1 cellular context compared by ENCODE assay signal in the genomic region with DNA sequence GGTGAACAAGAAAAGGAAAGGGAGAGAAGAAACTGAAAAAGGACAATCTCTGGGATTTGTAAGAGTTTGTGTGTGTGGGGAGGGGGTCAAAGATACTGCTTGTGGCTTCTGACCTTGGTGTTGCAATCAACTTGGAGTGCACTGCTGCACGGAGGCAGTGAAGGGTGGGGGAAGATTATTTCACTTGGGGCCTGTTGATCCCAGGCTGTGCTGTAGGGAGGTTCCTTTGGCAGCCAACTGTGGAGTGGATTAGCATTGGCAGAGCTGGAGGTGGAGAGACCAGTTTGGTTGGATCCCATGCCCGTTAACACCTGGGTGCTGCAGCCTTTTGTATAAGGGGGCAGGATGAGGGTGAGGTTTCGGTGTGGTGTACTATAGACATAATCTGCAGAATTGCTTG.
TF ChIP-seq lines count a peak whose summit lies in the region.

No MANE protein-coding gene starts in this region.

TF ChIP-seq in GM23338, 12 proteins besides CTCF, POLR2A, EP300 and RAD21 (continued from another document):
- no peak for TF ChIP-seq STAT1 (IDR thresholded peaks at IDR 0.05; ENCODE audit: unreplicated experiment)
- TF ChIP-seq, protein P1, sequence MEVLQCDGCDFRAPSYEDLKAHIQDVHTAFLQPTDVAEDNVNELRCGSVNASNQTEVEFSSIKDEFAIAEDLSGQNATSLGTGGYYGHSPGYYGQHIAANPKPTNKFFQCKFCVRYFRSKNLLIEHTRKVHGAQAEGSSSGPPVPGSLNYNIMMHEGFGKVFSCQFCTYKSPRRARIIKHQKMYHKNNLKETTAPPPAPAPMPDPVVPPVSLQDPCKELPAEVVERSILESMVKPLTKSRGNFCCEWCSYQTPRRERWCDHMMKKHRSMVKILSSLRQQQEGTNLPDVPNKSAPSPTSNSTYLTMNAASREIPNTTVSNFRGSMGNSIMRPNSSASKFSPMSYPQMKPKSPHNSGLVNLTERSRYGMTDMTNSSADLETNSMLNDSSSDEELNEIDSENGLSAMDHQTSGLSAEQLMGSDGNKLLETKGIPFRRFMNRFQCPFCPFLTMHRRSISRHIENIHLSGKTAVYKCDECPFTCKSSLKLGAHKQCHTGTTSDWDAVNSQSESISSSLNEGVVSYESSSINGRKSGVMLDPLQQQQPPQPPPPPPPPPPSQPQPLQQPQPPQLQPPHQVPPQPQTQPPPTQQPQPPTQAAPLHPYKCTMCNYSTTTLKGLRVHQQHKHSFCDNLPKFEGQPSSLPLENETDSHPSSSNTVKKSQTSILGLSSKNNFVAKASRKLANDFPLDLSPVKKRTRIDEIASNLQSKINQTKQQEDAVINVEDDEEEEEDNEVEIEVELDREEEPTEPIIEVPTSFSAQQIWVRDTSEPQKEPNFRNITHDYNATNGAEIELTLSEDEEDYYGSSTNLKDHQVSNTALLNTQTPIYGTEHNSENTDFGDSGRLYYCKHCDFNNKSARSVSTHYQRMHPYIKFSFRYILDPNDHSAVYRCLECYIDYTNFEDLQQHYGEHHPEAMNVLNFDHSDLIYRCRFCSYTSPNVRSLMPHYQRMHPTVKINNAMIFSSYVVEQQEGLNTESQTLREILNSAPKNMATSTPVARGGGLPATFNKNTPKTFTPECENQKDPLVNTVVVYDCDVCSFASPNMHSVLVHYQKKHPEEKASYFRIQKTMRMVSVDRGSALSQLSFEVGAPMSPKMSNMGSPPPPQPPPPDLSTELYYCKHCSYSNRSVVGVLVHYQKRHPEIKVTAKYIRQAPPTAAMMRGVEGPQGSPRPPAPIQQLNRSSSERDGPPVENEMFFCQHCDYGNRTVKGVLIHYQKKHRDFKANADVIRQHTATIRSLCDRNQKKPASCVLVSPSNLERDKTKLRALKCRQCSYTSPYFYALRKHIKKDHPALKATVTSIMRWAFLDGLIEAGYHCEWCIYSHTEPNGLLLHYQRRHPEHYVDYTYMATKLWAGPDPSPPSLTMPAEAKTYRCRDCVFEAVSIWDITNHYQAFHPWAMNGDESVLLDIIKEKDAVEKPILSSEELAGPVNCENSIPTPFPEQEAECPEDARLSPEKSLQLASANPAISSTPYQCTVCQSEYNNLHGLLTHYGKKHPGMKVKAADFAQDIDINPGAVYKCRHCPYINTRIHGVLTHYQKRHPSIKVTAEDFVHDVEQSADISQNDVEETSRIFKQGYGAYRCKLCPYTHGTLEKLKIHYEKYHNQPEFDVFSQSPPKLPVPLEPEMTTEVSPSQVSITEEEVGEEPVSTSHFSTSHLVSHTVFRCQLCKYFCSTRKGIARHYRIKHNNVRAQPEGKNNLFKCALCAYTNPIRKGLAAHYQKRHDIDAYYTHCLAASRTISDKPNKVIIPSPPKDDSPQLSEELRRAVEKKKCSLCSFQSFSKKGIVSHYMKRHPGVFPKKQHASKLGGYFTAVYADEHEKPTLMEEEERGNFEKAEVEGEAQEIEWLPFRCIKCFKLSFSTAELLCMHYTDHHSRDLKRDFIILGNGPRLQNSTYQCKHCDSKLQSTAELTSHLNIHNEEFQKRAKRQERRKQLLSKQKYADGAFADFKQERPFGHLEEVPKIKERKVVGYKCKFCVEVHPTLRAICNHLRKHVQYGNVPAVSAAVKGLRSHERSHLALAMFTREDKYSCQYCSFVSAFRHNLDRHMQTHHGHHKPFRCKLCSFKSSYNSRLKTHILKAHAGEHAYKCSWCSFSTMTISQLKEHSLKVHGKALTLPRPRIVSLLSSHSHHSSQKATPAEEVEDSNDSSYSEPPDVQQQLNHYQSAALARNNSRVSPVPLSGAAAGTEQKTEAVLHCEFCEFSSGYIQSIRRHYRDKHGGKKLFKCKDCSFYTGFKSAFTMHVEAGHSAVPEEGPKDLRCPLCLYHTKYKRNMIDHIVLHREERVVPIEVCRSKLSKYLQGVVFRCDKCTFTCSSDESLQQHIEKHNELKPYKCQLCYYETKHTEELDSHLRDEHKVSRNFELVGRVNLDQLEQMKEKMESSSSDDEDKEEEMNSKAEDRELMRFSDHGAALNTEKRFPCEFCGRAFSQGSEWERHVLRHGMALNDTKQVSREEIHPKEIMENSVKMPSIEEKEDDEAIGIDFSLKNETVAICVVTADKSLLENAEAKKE (CRISPR knock-in tag; IDR thresholded peaks at IDR 0.05): no peak
